In the genomic region with DNA sequence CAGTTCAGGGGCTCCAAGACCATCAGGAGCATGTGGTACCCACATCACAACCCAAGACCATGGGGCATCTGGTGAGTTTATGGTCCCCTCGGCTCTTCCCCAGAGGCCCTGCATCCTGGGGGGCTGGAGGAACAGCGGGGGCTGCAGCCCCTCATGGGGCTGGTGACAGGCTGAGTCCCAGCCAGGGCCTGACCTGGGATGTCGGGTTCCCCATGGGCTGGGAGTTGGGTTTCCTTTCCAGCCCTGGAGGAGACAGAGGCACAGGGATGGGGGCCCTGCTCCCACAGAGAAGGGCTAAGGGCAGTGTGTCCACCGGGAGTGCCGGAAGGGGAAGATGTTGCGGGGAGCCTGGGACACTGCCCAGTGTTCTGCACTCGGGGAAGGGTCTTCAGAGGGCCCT, we compare ENCODE assay signal across 19 cellular contexts.
DNase-seq lines count a peak whose midpoint lies in the region; ATAC-seq, FAIRE-seq and TF ChIP-seq lines count a peak whose summit lies in the region.
"Had no signal": no experiment of that assay in that cellular context is flagged by ENCODE, and none has a peak within 500 bp of the region (broad histone marks: within the 10 kb centered on the region; RNA-seq: fewer than 3 reads in every experiment).

No MANE protein-coding gene starts in this region.

- H2AFZ ChIP-seq in trophoblast cell (ENCODE audit: insufficient read depth, low read length, poor library complexity), result no peak overlapping the region
- H2AFZ ChIP-seq: GM23338 had no signal

- H3K27me3 Mint-ChIP-seq in activated CD4-positive, alpha-beta memory T cell treated with anti-CD3 and anti-CD28 coated beads, Interleukin-2, amount 10 ng/mL, durations not matched to agents 7 days and 5 days, result peaks cover 10% of the 10 kb centered on the region
- H3K27me3 Mint-ChIP-seq in activated CD4-positive, alpha-beta memory T cell treated with anti-CD3 and anti-CD28 coated beads for 36 hours, result no peaks in the 10 kb centered on the region

- no peaks in the 10 kb centered on the region for H3K4me1 ChIP-seq in kidney (ENCODE audit: control insufficient read depth in 1 of 2, insufficient read depth in 1 of 2, low read depth in 1 of 2, low read length in 2 of 2)
- H3K4me1 ChIP-seq in trophoblast cell (ENCODE audit: control insufficient read depth in 1 of 2, insufficient read depth in 2 of 2, low read length in 2 of 2), result peaks cover 13 to 20% of the 10 kb centered on the region in 2 experiments
- H3K4me1 ChIP-seq: A549 had no signal

- TF ChIP-seq CTCF in kidney (IDR thresholded peaks at IDR 0.05; ENCODE audit: borderline replicate concordance, extremely low read depth, insufficient read depth), result no peak

- H3K9me3 Mint-ChIP-seq in activated CD4-positive, alpha-beta memory T cell treated with anti-CD3 and anti-CD28 coated beads, Interleukin-2, amount 10 ng/mL, durations not matched to agents 7 days and 5 days, result no peaks in the 10 kb centered on the region
- H3K9me3 Mint-ChIP-seq in activated CD4-positive, alpha-beta memory T cell treated with anti-CD3 and anti-CD28 coated beads for 36 hours, result no peaks in the 10 kb centered on the region
- H3K9me3 Mint-ChIP-seq: CD14-positive monocyte; CD4-positive, alpha-beta memory T cell; GM23338 had no signal

- H3K9me3 ChIP-seq in kidney (ENCODE audit: control insufficient read depth in 1 of 2, low read length in 2 of 2) (no peaks in the 10 kb centered on the region), trophoblast cell (ENCODE audit: insufficient read depth, low read depth, low read length) (peaks cover 3% of the 10 kb centered on the region)
- H3K9me3 ChIP-seq: A549 had no signal

- no peak overlapping the region for H4K12ac ChIP-seq in trophoblast cell (ENCODE audit: low read depth, low read length)

- H3K79me2 ChIP-seq in trophoblast cell (ENCODE audit: control insufficient read depth, insufficient read depth, low read length, poor library complexity), result no peaks in the 10 kb centered on the region

- peak; percentile 11 for DNase-seq in activated CD4-positive, alpha-beta memory T cell treated with anti-CD3 and anti-CD28 coated beads, Interleukin-2, amount 10 ng/mL, durations not matched to agents 7 days and 5 days
- DNase-seq in activated CD4-positive, alpha-beta memory T cell treated with anti-CD3 and anti-CD28 coated beads for 36 hours, result no peak
- DNase-seq in kidney (peak; percentile 48), trophoblast cell (no peak), ureter (ENCODE audit: low spot score) (peak; percentile 37), HuH-7.5 (ENCODE audit: low spot score) (no peak)
- DNase-seq: CD4-positive, alpha-beta memory T cell; DMS153; DMS79; GDM1; HCEC 1CT had no signal

- H3K4me3 ChIP-seq in kidney (ENCODE audit: low read length in 2 of 2) (no peak overlapping the region), trophoblast cell (ENCODE audit: low read depth, low read length) (no peak overlapping the region)
- H3K4me3 ChIP-seq: A549, BLaER1, GM23338 had no signal

- H3K27ac Mint-ChIP-seq in activated CD4-positive, alpha-beta memory T cell treated with anti-CD3 and anti-CD28 coated beads, Interleukin-2, amount 10 ng/mL, durations not matched to agents 7 days and 5 days, result no peak overlapping the region
- H3K27ac Mint-ChIP-seq in activated CD4-positive, alpha-beta memory T cell treated with anti-CD3 and anti-CD28 coated beads for 36 hours, result no peak overlapping the region
- H3K27ac Mint-ChIP-seq: CD14-positive monocyte; CD4-positive, alpha-beta memory T cell; GM23338 had no signal

- no peak overlapping the region for H2AK5ac ChIP-seq in trophoblast cell (ENCODE audit: low read length)

- ATAC-seq in HG03175 (IDR thresholded peaks at IDR 0.05; ENCODE audit: unreplicated experiment), result no peak
- ATAC-seq: GM23338 had no signal

- no peaks in the 10 kb centered on the region for H3K36me3 ChIP-seq in kidney (ENCODE audit: control insufficient read depth in 1 of 2, insufficient read depth in 2 of 2, low read length in 2 of 2)
- no peaks in the 10 kb centered on the region for H3K36me3 ChIP-seq in trophoblast cell (ENCODE audit: control insufficient read depth in 1 of 2, insufficient read depth in 2 of 2, low read length in 2 of 2)
- H3K36me3 ChIP-seq: BLaER1 had no signal

- H4K8ac ChIP-seq in trophoblast cell (ENCODE audit: low read depth, low read length), result no peak overlapping the region

- intact Hi-C loops in activated CD4-positive, alpha-beta memory T cell treated with anti-CD3 and anti-CD28 coated beads for 36 hours (cut with micrococcal nuclease), result no loop called here
- intact Hi-C loops in kidney (cut with DNase I), result no loop called here

- H3K4ac ChIP-seq in trophoblast cell (ENCODE audit: low read depth, low read length), result no peak overlapping the region

- no peaks in the 10 kb centered on the region for H3K27me3 ChIP-seq in trophoblast cell (ENCODE audit: insufficient read depth, low read length)
- H3K27me3 ChIP-seq: BLaER1 had no signal

- H3K27ac ChIP-seq in kidney (ENCODE audit: low read depth in 2 of 2, low read length in 2 of 2) (no peak overlapping the region), trophoblast cell (ENCODE audit: low read depth, low read length) (no peak overlapping the region)
- H3K27ac ChIP-seq: 22Rv1, A549, BLaER1, HL-60 had no signal

- no peak overlapping the region for H4K91ac ChIP-seq in trophoblast cell (ENCODE audit: low read depth, low read length)

- FAIRE-seq in kidney (lab: Jason Lieb, UNC), result no peak
- FAIRE-seq: A549, H54 had no signal

- CTCF ChIA-PET in activated CD4-positive, alpha-beta memory T cell treated with anti-CD3 and anti-CD28 coated beads, Interleukin-2, amount 10 ng/mL, durations not matched to agents 7 days and 5 days (lab: Charles Lee), result no interaction called here
- CTCF ChIA-PET in activated CD4-positive, alpha-beta memory T cell treated with anti-CD3 and anti-CD28 coated beads for 36 hours (lab: Charles Lee), result no interaction called here

- no peak overlapping the region for H2BK120ac ChIP-seq in trophoblast cell (ENCODE audit: insufficient read depth, low read length, poor library complexity)

- H3K4me2 ChIP-seq in trophoblast cell (ENCODE audit: low read length), result no peak overlapping the region
- H3K4me2 ChIP-seq: A549, BLaER1, GM23338 had no signal

- H3K4me3 Mint-ChIP-seq in activated CD4-positive, alpha-beta memory T cell treated with anti-CD3 and anti-CD28 coated beads, Interleukin-2, amount 10 ng/mL, durations not matched to agents 7 days and 5 days, result no peak overlapping the region
- H3K4me3 Mint-ChIP-seq in activated CD4-positive, alpha-beta memory T cell treated with anti-CD3 and anti-CD28 coated beads for 36 hours, result no peak overlapping the region
- H3K4me3 Mint-ChIP-seq: CD14-positive monocyte; CD4-positive, alpha-beta memory T cell; GM23338 had no signal

- H3K36me3 Mint-ChIP-seq in activated CD4-positive, alpha-beta memory T cell treated with anti-CD3 and anti-CD28 coated beads, Interleukin-2, amount 10 ng/mL, durations not matched to agents 7 days and 5 days (ENCODE audit: low read depth), result no peaks in the 10 kb centered on the region
- H3K36me3 Mint-ChIP-seq in activated CD4-positive, alpha-beta memory T cell treated with anti-CD3 and anti-CD28 coated beads for 36 hours, result no peaks in the 10 kb centered on the region
- H3K36me3 Mint-ChIP-seq: CD14-positive monocyte; CD4-positive, alpha-beta memory T cell had no signal

- no peak overlapping the region for H2BK12ac ChIP-seq in trophoblast cell (ENCODE audit: low read length)

- WGBS in trophoblast cell (ENCODE audit: extremely low coverage, insufficient coverage, insufficient read length), result no CpG with 5 or more reads among the region's 7 CpGs

- peaks cover 7% of the 10 kb centered on the region for H3K4me1 Mint-ChIP-seq in activated CD4-positive, alpha-beta memory T cell treated with anti-CD3 and anti-CD28 coated beads, Interleukin-2, amount 10 ng/mL, durations not matched to agents 7 days and 5 days
- H3K4me1 Mint-ChIP-seq in activated CD4-positive, alpha-beta memory T cell treated with anti-CD3 and anti-CD28 coated beads for 36 hours (ENCODE audit: low read depth), result peaks cover 5% of the 10 kb centered on the region
- H3K4me1 Mint-ChIP-seq: CD4-positive, alpha-beta memory T cell had no signal

- POLR2A ChIA-PET in activated CD4-positive, alpha-beta memory T cell treated with anti-CD3 and anti-CD28 coated beads, Interleukin-2, amount 10 ng/mL, durations not matched to agents 7 days and 5 days (lab: Charles Lee), result no interaction called here
- POLR2A ChIA-PET in activated CD4-positive, alpha-beta memory T cell treated with anti-CD3 and anti-CD28 coated beads for 36 hours (lab: Charles Lee), result no interaction called here

- no peak overlapping the region for H2BK5ac ChIP-seq in trophoblast cell (ENCODE audit: low read depth, low read length, poor library complexity)

- H3K18ac ChIP-seq in trophoblast cell (ENCODE audit: low read length), result no peak overlapping the region

- H3K79me1 ChIP-seq in trophoblast cell (ENCODE audit: low read length), result peaks cover 11% of the 10 kb centered on the region

- H3K14ac ChIP-seq in trophoblast cell (ENCODE audit: low read length), result peak overlapping the region; percentile 22

- H3K9ac ChIP-seq in kidney (ENCODE audit: low read length in 2 of 2) (no peak overlapping the region), trophoblast cell (ENCODE audit: low read length) (no peak overlapping the region)
- H3K9ac ChIP-seq: BLaER1 had no signal

- no peak overlapping the region for H3K23ac ChIP-seq in trophoblast cell (ENCODE audit: low read length)

Comparison
In these comparisons a context has a peak if more than half of its experiments do, and no peak if none do; other contexts are left out.
1. DNase-seq: peak in activated CD4-positive, alpha-beta memory T cell treated with anti-CD3 and anti-CD28 coated beads, Interleukin-2, amount 10 ng/mL, durations not matched to agents 7 days and 5 days (single experiment), kidney (single experiment) and ureter (single experiment); none in activated CD4-positive, alpha-beta memory T cell treated with anti-CD3 and anti-CD28 coated beads for 36 hours (single experiment), trophoblast cell (0 of 2) and HuH-7.5 (single experiment).